1 cellular context compared by ENCODE assay signal in the genomic region with DNA sequence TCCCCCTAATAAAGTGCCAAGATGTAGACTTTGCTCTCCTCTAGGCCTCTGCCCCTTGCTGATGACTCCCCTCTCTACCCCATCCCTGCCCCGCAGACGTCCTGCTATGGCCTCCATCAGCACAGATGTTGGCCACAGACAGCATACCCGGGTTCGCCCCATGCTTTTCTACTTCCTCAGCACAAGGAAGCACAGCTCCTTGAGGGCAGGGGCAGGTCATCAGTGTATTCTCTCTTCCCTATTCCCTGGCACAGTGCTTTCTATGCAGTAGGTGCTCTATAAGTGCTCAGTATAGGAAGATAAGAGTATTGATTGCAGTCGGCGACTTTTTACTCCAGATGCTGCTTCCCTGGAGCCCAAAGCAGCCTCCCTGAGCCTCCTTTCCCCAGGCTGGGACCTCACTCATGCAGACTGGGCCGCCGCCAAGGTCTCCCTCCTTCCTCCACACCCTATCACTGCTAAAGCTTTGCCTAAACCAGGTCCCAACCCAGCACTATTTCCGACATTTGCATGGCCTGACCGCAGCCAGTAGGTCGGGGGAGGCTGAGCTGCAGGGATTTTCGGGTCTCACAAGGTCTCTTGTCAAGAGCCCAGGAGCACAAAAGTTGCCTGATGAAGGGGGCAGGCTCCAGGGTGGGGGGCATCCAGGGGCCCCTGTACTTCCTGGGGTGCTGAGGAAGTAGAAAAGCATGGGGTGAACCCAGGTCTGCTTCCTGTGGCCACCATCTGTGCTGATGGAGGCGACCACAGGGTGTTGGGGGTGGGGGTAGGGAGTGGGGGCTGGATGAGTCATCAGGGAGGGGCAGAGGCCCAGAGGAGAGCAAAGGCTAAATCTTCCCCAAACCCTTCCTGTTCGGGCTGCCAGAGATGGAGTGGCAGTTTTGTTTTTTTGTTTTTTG.
TF ChIP-seq lines count a peak whose summit lies in the region.

No MANE protein-coding gene starts in this region.

TF ChIP-seq in SK-N-SH treated with all-trans-retinoic acid at 6 μM for 48 hours, 23 proteins besides CTCF, POLR2A, EP300 and RAD21 (continued from another document):
- TF ChIP-seq ARNTL (CRISPR knock-in tag; IDR thresholded peaks at IDR 0.05; ENCODE audit: borderline replicate concordance, low read depth), result no peak
- TF ChIP-seq ZFP30 (CRISPR knock-in tag; IDR thresholded peaks at IDR 0.05), result no peak
- no peak for TF ChIP-seq PPARA (CRISPR knock-in tag; IDR thresholded peaks at IDR 0.05; ENCODE audit: borderline replicate concordance)
- TF ChIP-seq SNAI2 (CRISPR knock-in tag; IDR thresholded peaks at IDR 0.05), result no peak
